In the genomic region with DNA sequence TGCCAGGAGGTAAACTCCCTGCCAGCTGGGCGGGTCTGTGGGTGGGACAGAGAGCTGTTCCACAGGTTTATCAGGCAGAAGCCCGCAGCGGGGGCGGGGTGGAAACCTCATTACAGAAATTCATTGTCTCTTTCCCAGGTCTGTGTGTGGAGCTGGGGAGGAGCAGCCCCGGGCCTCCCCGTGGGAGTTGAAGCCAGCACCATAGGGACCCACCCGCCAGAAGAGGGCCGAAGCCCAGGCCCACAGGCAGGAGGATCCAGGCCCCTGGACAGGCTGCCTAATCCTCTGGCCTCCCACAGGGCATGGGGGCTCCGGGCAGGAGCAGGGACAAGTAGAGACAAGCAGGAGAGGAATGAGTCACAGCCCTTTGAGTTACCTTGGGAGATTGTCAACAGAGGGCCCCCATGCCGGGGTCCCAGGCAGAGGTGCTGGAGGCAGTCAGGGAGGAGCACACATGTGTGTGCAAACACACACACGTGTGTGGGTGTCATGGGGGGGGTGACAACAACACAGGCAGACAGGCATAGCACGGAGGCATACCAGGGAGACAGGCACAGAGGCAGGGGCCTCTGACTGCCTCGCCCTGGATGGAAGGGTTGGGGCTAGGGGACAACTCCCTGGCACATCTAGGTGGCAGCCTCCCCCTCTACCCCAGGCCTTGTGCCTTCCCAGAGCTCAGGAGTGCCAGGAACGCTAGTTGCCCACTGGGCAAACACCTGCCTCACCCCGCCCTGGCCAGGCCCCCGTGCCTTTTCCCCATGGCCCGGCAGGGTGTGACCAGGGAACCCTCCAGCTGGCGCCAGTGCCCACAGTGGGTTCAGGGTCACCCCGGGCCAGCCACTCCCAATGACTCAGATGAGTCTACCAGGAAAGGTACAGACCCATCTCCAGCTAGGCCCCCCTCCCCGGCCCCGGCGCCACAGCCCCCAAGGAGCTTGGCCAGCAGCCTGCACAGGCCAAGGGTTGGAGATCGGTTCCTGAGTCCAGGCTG, we compare ENCODE assay signal across 1 cellular context.
TF ChIP-seq lines count a peak whose summit lies in the region.

No MANE protein-coding gene starts in this region.

TF ChIP-seq in H1, 55 proteins besides CTCF, POLR2A, EP300 and RAD21:
- TF ChIP-seq SAP30 (IDR thresholded peaks at IDR 0.05; ENCODE audit: insufficient read depth, insufficient replicate concordance, low read length) = no peak
- peak; percentile 43; the same call in 1 of the 2 replicates for TF ChIP-seq JUND (IDR thresholded peaks at IDR 0.05; ENCODE audit: low read length)
